7 cellular contexts compared by ENCODE assay signal in the genomic region with DNA sequence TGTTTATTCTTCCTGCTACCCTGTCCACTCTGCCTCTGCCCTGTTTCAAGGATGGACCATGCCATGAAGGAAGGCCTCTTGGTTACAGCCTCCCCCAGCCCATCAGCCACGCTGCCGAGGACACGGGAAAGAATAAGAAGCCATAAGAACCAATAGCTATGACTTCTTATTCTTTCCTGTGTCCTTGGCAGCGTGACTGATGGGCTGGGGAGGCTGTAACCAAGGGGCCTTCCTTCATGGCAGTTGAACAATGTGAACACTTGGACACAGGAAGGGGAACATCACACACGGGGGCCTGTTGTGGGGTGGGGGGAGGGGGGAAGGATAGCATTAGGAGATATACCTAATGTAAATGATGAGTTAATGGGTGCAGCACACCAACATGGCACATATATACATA.
DNase-seq lines count a peak whose midpoint lies in the region; ATAC-seq and TF ChIP-seq lines count a peak whose summit lies in the region.
"Not testable (repeated sequence)": the region's sequence is repeated elsewhere in the genome, so short reads cannot be mapped to it uniquely, and the experiment has no call there.

No MANE protein-coding gene starts in this region.

- H3K36me3 Mint-ChIP-seq in activated CD4-positive, alpha-beta T cell treated with anti-CD3 and anti-CD28 coated beads for 36 hours (ENCODE audit: low read depth); activated naive CD4-positive, alpha-beta T cell treated with anti-CD3 and anti-CD28 coated beads, Interleukin-2, amount 50 U/mL, for 24 hours: not testable (repeated sequence)
- H3K36me3 Mint-ChIP-seq in chondrocyte (ENCODE audit: low read depth) (peaks cover 21% of the 10 kb centered on the region), immature natural killer cell (peaks cover 10 to 24% (median 18%) of the 10 kb centered on the region in 3 donors), neural crest cell (ENCODE audit: low read depth) (peaks cover 26% of the 10 kb centered on the region)

- intact Hi-C loops in activated CD4-positive, alpha-beta T cell treated with anti-CD3 and anti-CD28 coated beads for 36 hours (cut with DNase I, micrococcal nuclease) = not testable (repeated sequence)

- H3K27me3 Mint-ChIP-seq in activated CD4-positive, alpha-beta T cell treated with anti-CD3 and anti-CD28 coated beads for 36 hours; activated naive CD4-positive, alpha-beta T cell treated with anti-CD3 and anti-CD28 coated beads, Interleukin-2, amount 50 U/mL, for 24 hours; chondrocyte (ENCODE audit: low read depth); immature natural killer cell (ENCODE audit: low read depth in 3 of 3); neural crest cell (ENCODE audit: low read depth): not testable (repeated sequence)

- H3K9ac ChIP-seq in Loucy (ENCODE audit: low read depth, low read length, poor library complexity, severe bottlenecking) = not testable (repeated sequence)

- H3K4me1 Mint-ChIP-seq in activated CD4-positive, alpha-beta T cell treated with anti-CD3 and anti-CD28 coated beads for 36 hours = peaks cover 42% of the 10 kb centered on the region
- H3K4me1 Mint-ChIP-seq in activated naive CD4-positive, alpha-beta T cell treated with anti-CD3 and anti-CD28 coated beads, Interleukin-2, amount 50 U/mL, for 24 hours = peaks cover 78% of the 10 kb centered on the region
- H3K4me1 Mint-ChIP-seq in chondrocyte (ENCODE audit: low read depth) (peaks cover 69% of the 10 kb centered on the region), immature natural killer cell (peaks cover 22 to 61% of the 10 kb centered on the region in 2 donors), neural crest cell (peaks cover 27% of the 10 kb centered on the region)

- CTCF ChIA-PET in activated CD4-positive, alpha-beta T cell treated with anti-CD3 and anti-CD28 coated beads for 36 hours (lab: Charles Lee) = interaction anchor here (0.6 to 1.4 kb wide), 5 partner anchors 12 to 42 kb away, joined by 3 to 9 read pairs (median 3); no protein-coding TSS in a partner anchor

- H2AFZ ChIP-seq in Loucy (ENCODE audit: low read length) = not testable (repeated sequence)

- peaks cover 10% of the 10 kb centered on the region; the same call in 1 of the 2 replicates for H3K36me3 ChIP-seq in Loucy (ENCODE audit: insufficient read depth, low read length)

- H3K27ac Mint-ChIP-seq in activated CD4-positive, alpha-beta T cell treated with anti-CD3 and anti-CD28 coated beads for 36 hours = not testable (repeated sequence)
- peak overlapping the region; percentile 73 for H3K27ac Mint-ChIP-seq in activated naive CD4-positive, alpha-beta T cell treated with anti-CD3 and anti-CD28 coated beads, Interleukin-2, amount 50 U/mL, for 24 hours
- peak overlapping the region; percentile 94 for H3K27ac Mint-ChIP-seq in chondrocyte (ENCODE audit: unreplicated experiment)
- H3K27ac Mint-ChIP-seq in immature natural killer cell = peak overlapping the region in 2 of 6 donors; percentile 56 to 78
- H3K27ac Mint-ChIP-seq in neural crest cell (ENCODE audit: unreplicated experiment) = peak overlapping the region; percentile 59

- TF ChIP-seq CTCF in Loucy (conservative IDR thresholded peaks at IDR 0.05; ENCODE audit: low read length); chondrocyte (IDR thresholded peaks at IDR 0.05); neural crest cell (conservative IDR thresholded peaks at IDR 0.05): not testable (repeated sequence)

- H3K9me3 ChIP-seq in Loucy (ENCODE audit: insufficient read depth, low read depth, low read length) = not testable (repeated sequence)

- not testable (repeated sequence) for H3F3A ChIP-seq in Loucy (ENCODE audit: low read depth)

- H3K4me3 Mint-ChIP-seq in activated CD4-positive, alpha-beta T cell treated with anti-CD3 and anti-CD28 coated beads for 36 hours = peak overlapping the region; percentile 13
- H3K4me3 Mint-ChIP-seq in activated naive CD4-positive, alpha-beta T cell treated with anti-CD3 and anti-CD28 coated beads, Interleukin-2, amount 50 U/mL, for 24 hours; chondrocyte (ENCODE audit: unreplicated experiment); neural crest cell: not testable (repeated sequence)
- H3K4me3 Mint-ChIP-seq in immature natural killer cell = peak overlapping the region in 3 of 5 donors; percentile 7 to 33 (median 25)

- peak overlapping the region; percentile 64 for H3K4me2 ChIP-seq in Loucy (ENCODE audit: low read depth, low read length, poor library complexity, severe bottlenecking)

- H3K9me2 ChIP-seq in Loucy (replicated peaks; ENCODE audit: low read depth, low read length) = not testable (repeated sequence)

- peak overlapping the region; percentile 6 for H3K27ac ChIP-seq in temporal lobe (ENCODE audit: low read depth, low read length)

- H3K9me3 Mint-ChIP-seq in activated CD4-positive, alpha-beta T cell treated with anti-CD3 and anti-CD28 coated beads for 36 hours (ENCODE audit: low read depth); activated naive CD4-positive, alpha-beta T cell treated with anti-CD3 and anti-CD28 coated beads, Interleukin-2, amount 50 U/mL, for 24 hours; chondrocyte (ENCODE audit: low read depth); immature natural killer cell; neural crest cell: not testable (repeated sequence)

- not testable (repeated sequence) for H3K27me3 ChIP-seq in Loucy (ENCODE audit: insufficient read depth, low read length, poor library complexity, severe bottlenecking)

- H4K20me1 ChIP-seq in Loucy (ENCODE audit: insufficient read depth, low read length, poor library complexity, severe bottlenecking) = not testable (repeated sequence)

- ATAC-seq in activated CD4-positive, alpha-beta T cell treated with anti-CD3 and anti-CD28 coated beads for 36 hours = not testable (repeated sequence)

- not testable (repeated sequence) for H3K79me2 ChIP-seq in Loucy (ENCODE audit: insufficient read depth, low read length)

- DNase-seq in activated CD4-positive, alpha-beta T cell treated with anti-CD3 and anti-CD28 coated beads for 36 hours; chondrocyte (ENCODE audit: low spot score); immature natural killer cell; neural crest cell (ENCODE audit: low read depth, low spot score): not testable (repeated sequence)

- H3K4me1 ChIP-seq in Loucy (ENCODE audit: insufficient read depth, low read length, poor library complexity, severe bottlenecking) = peaks cover 38% of the 10 kb centered on the region

- not testable (repeated sequence) for H3K4me3 ChIP-seq in Loucy (ENCODE audit: low read length, poor library complexity, severe bottlenecking)

- POLR2A ChIA-PET in activated CD4-positive, alpha-beta T cell treated with anti-CD3 and anti-CD28 coated beads for 36 hours (lab: Charles Lee) = not testable (repeated sequence)
